In genomic region chr13:75359266-75359665, GRCh38 we compare ENCODE assay signal across 1 cellular context.
A peak's percentile ranks its signal among the peaks of the same experiment; 100 is the strongest.
TF ChIP-seq lines count a peak whose summit lies in the region.

No MANE protein-coding gene starts in this region.

TF ChIP-seq in H1, 55 proteins besides CTCF, POLR2A, EP300 and RAD21 (continued from another document):
- TF ChIP-seq JUND (IDR thresholded peaks at IDR 0.05; ENCODE audit: low read length): peak; percentile 55; the same call in 1 of the 2 replicates
- TF ChIP-seq ATF3 (IDR thresholded peaks at IDR 0.05; ENCODE audit: insufficient read depth, low read depth, low read length): no peak
- no peak for TF ChIP-seq TBP (IDR thresholded peaks at IDR 0.05; ENCODE audit: low read depth, low read length)
- TF ChIP-seq CHD2 (IDR thresholded peaks at IDR 0.05; ENCODE audit: low read length): no peak
- no peak for TF ChIP-seq CBX8 (IDR thresholded peaks at IDR 0.05; ENCODE audit: borderline replicate concordance, low read depth, low read length)
- no peak for TF ChIP-seq HDAC6 (IDR thresholded peaks at IDR 0.05; ENCODE audit: low read depth, low read length)
- TF ChIP-seq SIX5 (IDR thresholded peaks at IDR 0.05; ENCODE audit: low read depth, low read length): no peak
- no peak for TF ChIP-seq PHF8 (conservative IDR thresholded peaks at IDR 0.05; ENCODE audit: low read depth, low read length)
- TF ChIP-seq MAFK (IDR thresholded peaks at IDR 0.05; ENCODE audit: low read depth, low read length): peak; percentile 55; the same call in 1 of the 2 replicates
- TF ChIP-seq CEBPB (IDR thresholded peaks at IDR 0.05; ENCODE audit: low read depth, low read length): no peak
- no peak for TF ChIP-seq BRCA1 (IDR thresholded peaks at IDR 0.05; ENCODE audit: low read depth, low read length)
